Comparison of ENCODE assay signal across 8 cellular contexts in the genomic region with DNA sequence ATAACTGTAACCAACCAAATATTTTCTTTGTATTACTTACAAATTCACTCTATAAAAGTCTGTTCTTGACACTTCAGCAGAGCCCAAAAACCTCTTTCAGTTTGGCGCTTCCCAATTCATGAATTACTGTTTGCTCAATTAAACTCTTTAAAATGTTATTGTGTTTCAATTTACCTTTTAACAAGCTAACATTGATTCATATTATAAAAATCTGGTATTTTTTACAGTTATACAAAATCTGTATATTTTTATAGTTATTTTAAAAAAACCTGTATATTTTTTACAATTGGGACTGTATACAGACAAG.
"Had no signal": no experiment of that assay in that cellular context is flagged by ENCODE, and none has a peak within 500 bp of the region (broad histone marks: within the 10 kb centered on the region; RNA-seq: fewer than 3 reads in every experiment).

No MANE protein-coding gene starts in this region.

- FAIRE-seq: H1, H54, HTR-8/SVneo had no signal

- H3K27ac ChIP-seq: GM23248, KMS-11 had no signal

- DNase-seq: GM23248, H9, HFFc6, Karpas-422 had no signal

- H3K9ac ChIP-seq: GM23248, KMS-11 had no signal

- H3K27ac Mint-ChIP-seq: H9, HFFc6 had no signal

- H2AFZ ChIP-seq: GM23248 had no signal

- H3K4me3 ChIP-seq: GM23248 had no signal

- H3K4me3 Mint-ChIP-seq: H9, HFFc6 had no signal

- H3K4me2 ChIP-seq: KMS-11 had no signal

- H3K9me3 Mint-ChIP-seq: H9, HFFc6 had no signal
